2 cellular contexts compared by ENCODE assay signal in genomic region chr19:55667958-55668357, GRCh38.
A peak's percentile ranks its signal among the peaks of the same experiment; 100 is the strongest.
TF ChIP-seq lines count a peak whose summit lies in the region.

No MANE protein-coding gene starts in this region.

TF ChIP-seq in Ishikawa, 13 proteins besides CTCF, POLR2A, EP300 and RAD21:
- TF ChIP-seq CEBPB (IDR thresholded peaks at IDR 0.05) (no peak), EGR1 (IDR thresholded peaks at IDR 0.05) (no peak), TCF12 (IDR thresholded peaks at IDR 0.05; ENCODE audit: low read depth) (peak; percentile 77), REST (IDR thresholded peaks at IDR 0.05; ENCODE audit: low read depth) (no peak), MAX (IDR thresholded peaks at IDR 0.05) (peak; percentile 42), USF1 (IDR thresholded peaks at IDR 0.05) (peak; percentile 72), TAF1 (IDR thresholded peaks at IDR 0.05; ENCODE audit: low read depth) (no peak), YY1 (IDR thresholded peaks at IDR 0.05; ENCODE audit: low read depth) (0 out of 2 replicates have a peak, but pooled peaks have one; percentile 11), TEAD4 (IDR thresholded peaks at IDR 0.05) (peak; percentile 89), CREB1 (IDR thresholded peaks at IDR 0.05; ENCODE audit: low read depth) (no peak), FOXM1 (IDR thresholded peaks at IDR 0.05; ENCODE audit: borderline replicate concordance, low read depth) (0 out of 2 replicates have a peak, but pooled peaks have one; percentile 14), NFIC (IDR thresholded peaks at IDR 0.05) (peak; percentile 10; the same call in 1 of the 2 replicates), ZBTB7A (IDR thresholded peaks at IDR 0.05; ENCODE audit: low read depth) (peak; percentile 34; the same call in 1 of the 2 replicates)

TF ChIP-seq in HepG2, 621 proteins besides CTCF, POLR2A, EP300 and RAD21:
- TF ChIP-seq RBM22 (optimal IDR thresholded peaks at IDR 0.05; ENCODE audit: low read length) = peak; percentile 30
- no peak for TF ChIP-seq ZNF501 (CRISPR knock-in tag; IDR thresholded peaks at IDR 0.05)
